Comparison of ENCODE assay signal across 13 cellular contexts in genomic region chr17:59696682-59697277, GRCh38. TPM values are rescaled to one million over a fixed set of nuclear protein-coding genes. Genes with fewer than 3 reads are reported as not detected.
DNase-seq lines count a peak whose midpoint lies in the region; ATAC-seq, FAIRE-seq and TF ChIP-seq lines count a peak whose summit lies in the region.
"Had no signal": no experiment of that assay in that cellular context is flagged by ENCODE, and none has a peak within 500 bp of the region (broad histone marks: within the 10 kb centered on the region; RNA-seq: fewer than 3 reads in every experiment).

No MANE protein-coding gene starts in this region.

- no peak overlapping the region for H3K23ac ChIP-seq in H1 (ENCODE audit: insufficient read length)

- CTCF ChIA-PET in H1 (lab: Charles Lee; ENCODE audit: partially characterized antibody) = no interaction called here

- no peak overlapping the region for H3K56ac ChIP-seq in H1 (replicated peaks; ENCODE audit: insufficient read length, low read depth, low read length)

- TF ChIP-seq POLR2A in H1 (IDR thresholded peaks at IDR 0.05; ENCODE audit: control extremely low read depth in 1 of 2, low read depth in 2 of 2, low read length in 2 of 2) (peak; percentile 35 to 57), stomach (IDR thresholded peaks at IDR 0.05) (no peak)

- no peak overlapping the region for H2AFZ ChIP-seq in H1 (ENCODE audit: low read length)

- FAIRE-seq in H1 (lab: Jason Lieb, UNC) = no peak
- FAIRE-seq: endometrium had no signal

- no peak overlapping the region for H3K4ac ChIP-seq in H1 (replicated peaks; ENCODE audit: insufficient read length, low read depth, low read length)

- 86% methylated on average over 2 of the region's 2 CpGs; no CpG with 5 or more reads in 1 of the 2 experiments for WGBS in H1 (ENCODE audit: extremely low coverage in 1 of 2, insufficient coverage in 1 of 2, insufficient read length in 1 of 2, insufficient replicate concordance in 2 of 2, low coverage in 1 of 2, low lambda C conversion rate in 2 of 2, missing lambda C conversion rate in 1 of 2), 2 experiments
- 87 to 97% (median 92%) methylated on average over 2 of the region's 2 CpGs for WGBS in stomach, 5 donors

- peaks cover 100% of the 10 kb centered on the region for H3K36me3 Mint-ChIP-seq in activated T-cell treated with anti-CD3 and anti-CD28 coated beads, Interleukin-2, amount 50 U/mL, for 24 hours (ENCODE audit: low read depth)
- peaks cover 1% of the 10 kb centered on the region for H3K36me3 Mint-ChIP-seq in IgD-negative memory B cell
- peaks cover 95% of the 10 kb centered on the region for H3K36me3 Mint-ChIP-seq in stimulated activated effector memory CD8-positive, alpha-beta T cell treated with anti-CD3 and anti-CD28 coated beads, Interleukin-12 subunit alpha, Interleukin-12 subunit beta, amount 100 ng/mL, for 72 hours

- no peak overlapping the region for H4K5ac ChIP-seq in H1 (ENCODE audit: insufficient read length, low read depth, low read length)

- H3K4me2 ChIP-seq in H1 (ENCODE audit: insufficient read depth in 1 of 2, low read depth in 2 of 2, low read length in 2 of 2) = no peak overlapping the region

- peaks cover 21 to 33% of the 10 kb centered on the region in 2 experiments for H4K20me1 ChIP-seq in H1 (replicated peaks in 1 of 2; ENCODE audit: control insufficient read depth in 1 of 2, insufficient read depth in 2 of 2, low read length in 2 of 2)

- H3K14ac ChIP-seq in H1 (ENCODE audit: insufficient read length) = no peak overlapping the region

- ATAC-seq in stimulated activated effector memory CD8-positive, alpha-beta T cell treated with anti-CD3 and anti-CD28 coated beads, Interleukin-12 subunit alpha, Interleukin-12 subunit beta, amount 100 ng/mL, for 72 hours = no peak
- ATAC-seq in GM21717 (IDR thresholded peaks at IDR 0.05; ENCODE audit: unreplicated experiment) = no peak
- ATAC-seq: body of pancreas had no signal

- no peak for DNase-seq in activated T-cell treated with anti-CD3 and anti-CD28 coated beads, Interleukin-2, amount 50 U/mL, for 24 hours
- DNase-seq in activated T-cell treated with anti-CD3 and anti-CD28 coated beads for 4 hours = no peak
- no peak for DNase-seq in H1 (ENCODE audit: low read depth in 1 of 2, low spot score in 2 of 2)
- DNase-seq in stimulated activated effector memory CD8-positive, alpha-beta T cell treated with anti-CD3 and anti-CD28 coated beads, Interleukin-12 subunit alpha, Interleukin-12 subunit beta, amount 100 ng/mL, for 72 hours (ENCODE audit: low spot score in 2 of 2) = no peak
- DNase-seq in stomach = no peak
- no peak for DNase-seq in NOMO-1 treated with dmso at 0.1 percent for 144 hours (lab: John Stamatoyannopoulos, UW; ENCODE audit: unreplicated experiment)
- DNase-seq: body of pancreas, NCI-H524, occipital lobe, uterus had no signal

- H3K27me3 ChIP-seq in H1 (replicated peaks in 1 of 4; ENCODE audit: control insufficient read depth in 3 of 4, extremely low read depth in 1 of 4, insufficient read depth in 3 of 4, low read length in 3 of 4) (no peaks in the 10 kb centered on the region), stomach (no peaks in the 10 kb centered on the region)
- H3K27me3 ChIP-seq: body of pancreas, uterus had no signal

- H3K9me3 Mint-ChIP-seq in activated T-cell treated with anti-CD3 and anti-CD28 coated beads, Interleukin-2, amount 50 U/mL, for 24 hours = no peaks in the 10 kb centered on the region
- H3K9me3 Mint-ChIP-seq in IgD-negative memory B cell = no peaks in the 10 kb centered on the region
- no peaks in the 10 kb centered on the region for H3K9me3 Mint-ChIP-seq in stimulated activated effector memory CD8-positive, alpha-beta T cell treated with anti-CD3 and anti-CD28 coated beads, Interleukin-12 subunit alpha, Interleukin-12 subunit beta, amount 100 ng/mL, for 72 hours

- intact Hi-C loops in stomach (cut with DNase I; ENCODE audit: low total_unique reads) = no loop called here

- H2AK5ac ChIP-seq in H1 (ENCODE audit: low read depth, low read length) = no peak overlapping the region

- no peak for TF ChIP-seq RAD21 in H1 (IDR thresholded peaks at IDR 0.05 in 1 of 2, conservative IDR thresholded peaks at IDR 0.05 in 1 of 2; ENCODE audit: low read depth in 2 of 2, low read length in 2 of 2)

- no peaks in the 10 kb centered on the region for H3K23me2 ChIP-seq in H1 (ENCODE audit: low read depth, low read length)

- H3K36me3 ChIP-seq in H1 (ENCODE audit: control insufficient read depth in 2 of 4, insufficient read depth in 4 of 4, low read length in 3 of 4) = peaks cover 16 to 82% (median 53%) of the 10 kb centered on the region in 4 experiments
- peaks cover 52 to 87% (median 84%) of the 10 kb centered on the region in 4 donors for H3K36me3 ChIP-seq in stomach
- H3K36me3 ChIP-seq: uterus had no signal

- no peak overlapping the region for H3K4me3 Mint-ChIP-seq in activated T-cell treated with anti-CD3 and anti-CD28 coated beads, Interleukin-2, amount 50 U/mL, for 24 hours
- no peak overlapping the region for H3K4me3 Mint-ChIP-seq in IgD-negative memory B cell
- no peak overlapping the region for H3K4me3 Mint-ChIP-seq in stimulated activated effector memory CD8-positive, alpha-beta T cell treated with anti-CD3 and anti-CD28 coated beads, Interleukin-12 subunit alpha, Interleukin-12 subunit beta, amount 100 ng/mL, for 72 hours

- H4K91ac ChIP-seq in H1 (replicated peaks; ENCODE audit: insufficient read length, low read length) = no peak overlapping the region

- no peak overlapping the region for H2BK12ac ChIP-seq in H1 (ENCODE audit: low read depth, low read length)

- H3K27ac ChIP-seq in H1 (ENCODE audit: low read depth, low read length) (no peak overlapping the region), stomach (no peak overlapping the region)
- H3K27ac ChIP-seq: body of pancreas, uterus had no signal

- POLR2A ChIA-PET in H1 (lab: Charles Lee; ENCODE audit: partially characterized antibody) = interaction anchor here (0.8 to 1.9 kb wide), 5 partner anchors 9 to 27 kb away, joined by 3 to 10 read pairs (median 3); partner anchors contain the start of genes PTRH2 and VMP1

- H3K4me3 ChIP-seq in H1 (ENCODE audit: extremely low read depth in 1 of 4, insufficient read depth in 2 of 4, low read depth in 3 of 4, low read length in 4 of 4) (no peak overlapping the region), stomach (no peak overlapping the region)
- H3K4me3 ChIP-seq: body of pancreas, uterus had no signal

- TF ChIP-seq CTCF in H1 (IDR thresholded peaks at IDR 0.05; ENCODE audit: control extremely low read depth in 1 of 3, insufficient read depth in 1 of 3, low read depth in 1 of 3, low read length in 3 of 3) (no peak), stomach (IDR thresholded peaks at IDR 0.05) (no peak)

- H3K18ac ChIP-seq in H1 (ENCODE audit: extremely low read depth, low read length) = no peak overlapping the region

- no peaks in the 10 kb centered on the region for H3K9me3 ChIP-seq in H1 (ENCODE audit: insufficient read depth in 2 of 2, low read depth in 1 of 2, low read length in 1 of 2)
- H3K9me3 ChIP-seq in stomach = no peaks in the 10 kb centered on the region
- H3K9me3 ChIP-seq: body of pancreas, uterus had no signal

- no peak overlapping the region for H2BK5ac ChIP-seq in H1 (ENCODE audit: low read depth, low read length)

- H3K27me3 Mint-ChIP-seq in activated T-cell treated with anti-CD3 and anti-CD28 coated beads, Interleukin-2, amount 50 U/mL, for 24 hours = no peaks in the 10 kb centered on the region
- H3K27me3 Mint-ChIP-seq in IgD-negative memory B cell = no peaks in the 10 kb centered on the region

- TF ChIP-seq EP300 in H1 (IDR thresholded peaks at IDR 0.05; ENCODE audit: borderline replicate concordance in 1 of 2, low read depth in 2 of 2, low read length in 2 of 2) (no peak), stomach (IDR thresholded peaks at IDR 0.05) (no peak)

- no peak overlapping the region; a peak in 1 of 7 replicates for H3K9ac ChIP-seq in H1 (replicated peaks in 1 of 4; ENCODE audit: extremely low read depth in 1 of 4, low read depth in 3 of 4, low read length in 3 of 4)

- H2BK20ac ChIP-seq in H1 (ENCODE audit: low read length) = no peak overlapping the region

- H3K4me1 ChIP-seq in H1 (replicated peaks in 1 of 4; ENCODE audit: control insufficient read depth in 3 of 4, insufficient read depth in 4 of 4, low read length in 3 of 4) (peaks cover 0 to 3% (median 0%) of the 10 kb centered on the region in 4 experiments; a peak in 2 of 7 replicates), stomach (peaks cover 0 to 15% (median 6%) of the 10 kb centered on the region in 4 donors)
- H3K4me1 ChIP-seq: body of pancreas, uterus had no signal

- H4K8ac ChIP-seq in H1 (ENCODE audit: extremely low read depth, insufficient read depth, low read length) = no peak overlapping the region

- H3K79me2 ChIP-seq in H1 (ENCODE audit: control insufficient read depth in 1 of 2, insufficient read depth in 2 of 2, low read length in 2 of 2) = peaks cover 15 to 74% of the 10 kb centered on the region in 2 experiments

- H2BK120ac ChIP-seq in H1 (replicated peaks; ENCODE audit: low read depth, low read length) = no peak overlapping the region

- H3K4me1 Mint-ChIP-seq in activated T-cell treated with anti-CD3 and anti-CD28 coated beads, Interleukin-2, amount 50 U/mL, for 24 hours (ENCODE audit: low read depth) = peaks cover 59% of the 10 kb centered on the region
- H3K4me1 Mint-ChIP-seq in IgD-negative memory B cell = peaks cover 21 to 26% (median 25%) of the 10 kb centered on the region in 3 donors
- peaks cover 45% of the 10 kb centered on the region for H3K4me1 Mint-ChIP-seq in stimulated activated effector memory CD8-positive, alpha-beta T cell treated with anti-CD3 and anti-CD28 coated beads, Interleukin-12 subunit alpha, Interleukin-12 subunit beta, amount 100 ng/mL, for 72 hours

- H3K27ac Mint-ChIP-seq in activated T-cell treated with anti-CD3 and anti-CD28 coated beads, Interleukin-2, amount 50 U/mL, for 24 hours = peak overlapping the region; percentile 81
- H3K27ac Mint-ChIP-seq in IgD-negative memory B cell = peak overlapping the region in 2 of 3 donors; percentile 5 to 82
- peak overlapping the region; percentile 10 for H3K27ac Mint-ChIP-seq in stimulated activated effector memory CD8-positive, alpha-beta T cell treated with anti-CD3 and anti-CD28 coated beads, Interleukin-12 subunit alpha, Interleukin-12 subunit beta, amount 100 ng/mL, for 72 hours

- no peak overlapping the region for H2BK15ac ChIP-seq in H1 (ENCODE audit: low read length)

- peaks cover 6% of the 10 kb centered on the region; the same call in 1 of the 2 replicates for H3K79me1 ChIP-seq in H1 (ENCODE audit: low read depth, low read length)

RNA-seq across cellular contexts. Expression of gene PTRH2, which starts 10.4 kb away (rescaled TPM):
- polyA plus RNA-seq in IgD-negative memory B cell (18.4 TPM), H1 (2011; rRNA removed) (23.9 and 43.2 TPM in 2 replicates), stomach (10 to 100 TPM; 20.2 to 38.0 (median 30.2) TPM)
- total RNA-seq in H1 (2021; fragmentation: NEBNext Ultra II Directional; extraction: Animal tissue kit (Norgen Biotek cat#: 25700)) = 36.5 and 39.4 TPM in 2 replicates
- 53.2 TPM for polyA plus RNA-seq in H1 (2011; cell fraction: cytosol; rRNA removed)
- 22.9 TPM for polyA plus RNA-seq in H1 (2011; cell fraction: nucleus; rRNA removed)
- 47.3 to 54.8 TPM (median 51.6 TPM) in 4 replicates for polyA plus RNA-seq in H1 (2012, experiment 1 of 2)
- polyA plus RNA-seq in H1 (2012, experiment 2 of 2) = 9.0 TPM
- polyA plus RNA-seq in H1 (2013, experiment 1 of 2) = 51.8 TPM
- polyA plus RNA-seq in H1 (2013, experiment 2 of 2) = 61.4 TPM
- polyA minus RNA-seq in H1 (2011; rRNA and poly(A)+ RNA removed) = 26.7 and 30.2 TPM in 2 replicates
- 11.4 TPM for polyA minus RNA-seq in H1 (2011; cell fraction: cytosol; rRNA and poly(A)+ RNA removed)
- polyA minus RNA-seq in H1 (2011; cell fraction: nucleus; rRNA and poly(A)+ RNA removed) = 30.5 TPM
- 100 to 1,000 TPM in 1 of 5 donors, 10 to 100 TPM in 3, 1 to 10 TPM in 1; 4.3 to 107 (median 14.1) TPM for total RNA-seq in stomach

RNA-seq across cellular contexts. Expression of gene VMP1, which starts 10.7 kb away (rescaled TPM):
- polyA plus RNA-seq in IgD-negative memory B cell (35.5 TPM), H1 (2011; rRNA removed) (28.1 and 45.0 TPM in 2 replicates), stomach (100 to 1,000 TPM in 1 of 3 donors, 10 to 100 TPM in 2; 24.4 to 160 (median 51.6) TPM)
- total RNA-seq in H1 (2021; fragmentation: NEBNext Ultra II Directional; extraction: Animal tissue kit (Norgen Biotek cat#: 25700)) = 92.6 and 92.7 TPM in 2 replicates
- 44.4 TPM for polyA plus RNA-seq in H1 (2011; cell fraction: cytosol; rRNA removed)
- polyA plus RNA-seq in H1 (2011; cell fraction: nucleus; rRNA removed) = 31.9 TPM
- 49.1 to 67.3 TPM (median 56.1 TPM) in 4 replicates for polyA plus RNA-seq in H1 (2012, experiment 1 of 2)
- polyA plus RNA-seq in H1 (2012, experiment 2 of 2) = 15.1 TPM
- 87.8 TPM for polyA plus RNA-seq in H1 (2013, experiment 1 of 2)
- 96.9 TPM for polyA plus RNA-seq in H1 (2013, experiment 2 of 2)
- polyA minus RNA-seq in H1 (2011; rRNA and poly(A)+ RNA removed) = 97.5 and 109 TPM in 2 replicates
- polyA minus RNA-seq in H1 (2011; cell fraction: cytosol; rRNA and poly(A)+ RNA removed) = 58.4 TPM
- polyA minus RNA-seq in H1 (2011; cell fraction: nucleus; rRNA and poly(A)+ RNA removed) = 242 TPM
- total RNA-seq in stomach = 100 to 1,000 TPM; 107 to 562 (median 214) TPM

Comparison
In these comparisons a context has a peak if more than half of its experiments do, and no peak if none do; other contexts are left out.
1. H3K27ac Mint-ChIP-seq: peak in every context shown above with its lines; median percentile 81 in activated T-cell treated with anti-CD3 and anti-CD28 coated beads, Interleukin-2, amount 50 U/mL, for 24 hours; 44 in IgD-negative memory B cell; 10 in stimulated activated effector memory CD8-positive, alpha-beta T cell treated with anti-CD3 and anti-CD28 coated beads, Interleukin-12 subunit alpha, Interleukin-12 subunit beta, amount 100 ng/mL, for 72 hours.
2. POLR2A ChIP-seq: peak in H1 (2 of 2); none in stomach (0 of 4).